ENCODE assay signal across 12 cellular contexts in genomic region chr3:156677536-156677935, GRCh38. TPM values are rescaled to one million over a fixed set of nuclear protein-coding genes. Genes with fewer than 3 reads are reported as not detected.
A peak's percentile ranks its signal among the peaks of the same experiment; 100 is the strongest.
DNase-seq lines count a peak whose midpoint lies in the region; TF ChIP-seq lines count a peak whose summit lies in the region.
"Had no signal": no experiment of that assay in that cellular context is flagged by ENCODE, and none has a peak within 500 bp of the region (broad histone marks: within the 10 kb centered on the region; RNA-seq: fewer than 3 reads in every experiment).

No MANE protein-coding gene starts in this region.

- peaks cover 63% of the 10 kb centered on the region for H4K20me1 ChIP-seq in OCI-LY7 (ENCODE audit: insufficient read depth, low read length)

- no peaks in the 10 kb centered on the region for H3K9me3 ChIP-seq in OCI-LY7 (ENCODE audit: low read length)
- H3K9me3 ChIP-seq in endocrine pancreas (ENCODE audit: control insufficient read depth, low read length): no peaks in the 10 kb centered on the region
- H3K9me3 ChIP-seq: vagina had no signal

- H3K79me2 ChIP-seq in OCI-LY7 (ENCODE audit: insufficient read depth, low read depth, low read length): peaks cover 70% of the 10 kb centered on the region

- in situ Hi-C loops in GM13976 (cut with MboI; ENCODE audit: low sequenced_read_pairs, unreplicated experiment): loop anchor here (5.0 to 10.0 kb wide), 2 partner anchors 405 to 457 kb away; no protein-coding TSS in a partner anchor

- H3K4me1 ChIP-seq in OCI-LY7 (ENCODE audit: insufficient read depth, low read length, poor library complexity, severe bottlenecking) (peaks cover 72% of the 10 kb centered on the region), endocrine pancreas (ENCODE audit: control insufficient read depth, insufficient read depth, low read length) (peaks cover 50% of the 10 kb centered on the region)

- BruUV-seq in OCI-LY7 (replicated peaks; lab: Mats Ljungman, UMichigan): no TSS peak

- CTCF ChIA-PET in OCI-LY7 (lab: Charles Lee; ENCODE audit: unreplicated experiment): no interaction called here

- H3K4me2 ChIP-seq in OCI-LY7 (ENCODE audit: low read length): peak overlapping the region; percentile 87

- no peaks in the 10 kb centered on the region for H3K27me3 Mint-ChIP-seq in T-helper 1 cell treated with Interleukin-12 subunit alpha and Interleukin-12 subunit beta and Interleukin-4 antibody, amounts not matched to agents 30 μg/mL and 1 μg/mL, for 36 hours (ENCODE audit: low read depth)
- no peaks in the 10 kb centered on the region for H3K27me3 Mint-ChIP-seq in progenitor cell of endocrine pancreas

- POLR2A ChIA-PET in OCI-LY7 (lab: Charles Lee): interaction anchor here (0.6 to 3.3 kb wide), 9 partner anchors 9 to 491 kb away, joined by 3 to 19 read pairs (median 4); partner anchors contain the start of gene SSR3

- H3K27ac ChIP-seq in OCI-LY7 (ENCODE audit: low read depth, low read length, poor library complexity, severe bottlenecking): no peak overlapping the region
- H3K27ac ChIP-seq: vagina had no signal

- no peak for DNase-seq in T-helper 1 cell
- no peak for DNase-seq in OCI-LY7 (ENCODE audit: low spot score)
- DNase-seq in progenitor cell of endocrine pancreas (ENCODE audit: low spot score, unreplicated experiment): no peak
- DNase-seq in stimulated activated CD4-positive, alpha-beta T cell treated with anti-CD3 and anti-CD28 coated beads, Interleukin-2, amount 100 ng/mL, for 24 hours: no peak
- no peak for DNase-seq in GM13976 (ENCODE audit: low spot score)
- DNase-seq in DMS114 treated with DMSO at 0.1 percent for 48 hours (lab: John Stamatoyannopoulos, UW; ENCODE audit: unreplicated experiment): no peak
- DNase-seq: ACHN; activated CD4-positive, alpha-beta T cell treated with anti-CD3 and anti-CD28 coated beads for 1 hour; NCI-H1048 had no signal

- no peak overlapping the region for H2AFZ ChIP-seq in OCI-LY7 (ENCODE audit: low read length)

- H3K9me3 Mint-ChIP-seq in T-helper 1 cell treated with Interleukin-12 subunit alpha and Interleukin-12 subunit beta and Interleukin-4 antibody, amounts not matched to agents 30 μg/mL and 1 μg/mL, for 36 hours: no peaks in the 10 kb centered on the region
- H3K9me3 Mint-ChIP-seq in progenitor cell of endocrine pancreas (ENCODE audit: low read depth): no peaks in the 10 kb centered on the region

- H3K4me3 ChIP-seq in OCI-LY7 (ENCODE audit: low read depth, low read length, poor library complexity, severe bottlenecking): no peak overlapping the region
- peak overlapping the region; percentile 95 for H3K4me3 ChIP-seq in endocrine pancreas (ENCODE audit: control insufficient read depth, insufficient read depth, low read length)

- peaks cover 62% of the 10 kb centered on the region for H3K4me1 Mint-ChIP-seq in T-helper 1 cell treated with Interleukin-12 subunit alpha and Interleukin-12 subunit beta and Interleukin-4 antibody, amounts not matched to agents 30 μg/mL and 1 μg/mL, for 36 hours (ENCODE audit: low read depth)
- H3K4me1 Mint-ChIP-seq in progenitor cell of endocrine pancreas (ENCODE audit: low read depth): peaks cover 51% of the 10 kb centered on the region

- TF ChIP-seq CTCF in OCI-LY7 (conservative IDR thresholded peaks at IDR 0.05; ENCODE audit: low read length) (no peak), progenitor cell of endocrine pancreas (IDR thresholded peaks at IDR 0.05; ENCODE audit: unreplicated experiment) (no peak), GM13976 (IDR thresholded peaks at IDR 0.05; ENCODE audit: borderline replicate concordance, control extremely low read depth, extremely low read depth, insufficient read depth, missing control alignments) (no peak)

- peak overlapping the region; percentile 94 for H3K4me3 Mint-ChIP-seq in T-helper 1 cell treated with Interleukin-12 subunit alpha and Interleukin-12 subunit beta and Interleukin-4 antibody, amounts not matched to agents 30 μg/mL and 1 μg/mL, for 36 hours
- H3K4me3 Mint-ChIP-seq in progenitor cell of endocrine pancreas (ENCODE audit: low read depth): peak overlapping the region; percentile 31

- H3K9me2 ChIP-seq in OCI-LY7 (ENCODE audit: insufficient read depth, low read length): no peaks in the 10 kb centered on the region

- peak overlapping the region; percentile 84 for H3K27ac Mint-ChIP-seq in T-helper 1 cell treated with Interleukin-12 subunit alpha and Interleukin-12 subunit beta and Interleukin-4 antibody, amounts not matched to agents 30 μg/mL and 1 μg/mL, for 36 hours
- peak overlapping the region; percentile 73 for H3K27ac Mint-ChIP-seq in progenitor cell of endocrine pancreas

- peaks cover 50% of the 10 kb centered on the region for H3K36me3 Mint-ChIP-seq in T-helper 1 cell treated with Interleukin-12 subunit alpha and Interleukin-12 subunit beta and Interleukin-4 antibody, amounts not matched to agents 30 μg/mL and 1 μg/mL, for 36 hours (ENCODE audit: low read depth)
- H3K36me3 Mint-ChIP-seq in progenitor cell of endocrine pancreas (ENCODE audit: insufficient read depth): peaks cover 22% of the 10 kb centered on the region

- no peak overlapping the region for H3K9ac ChIP-seq in endocrine pancreas (ENCODE audit: control insufficient read depth, insufficient read depth, low read length)

- H3K36me3 ChIP-seq in OCI-LY7 (ENCODE audit: insufficient read depth, low read length) (peaks cover 52% of the 10 kb centered on the region), endocrine pancreas (ENCODE audit: control insufficient read depth, insufficient read depth, low read length) (peaks cover 5% of the 10 kb centered on the region)

- no peaks in the 10 kb centered on the region for H3K27me3 ChIP-seq in endocrine pancreas (ENCODE audit: control insufficient read depth, insufficient read depth, low read length)
- H3K27me3 ChIP-seq: vagina had no signal

- intact Hi-C loops in OCI-LY7 (cut with micrococcal nuclease; ENCODE audit: unreplicated experiment): loop anchor here (10.0 kb wide), 1 partner anchor 823 kb away; the partner anchor contains the start of gene SLC33A1

RNA-seq across cellular contexts. Expression of gene TIPARP, which starts 3.1 kb away (rescaled TPM):
- 9.7 and 10.0 TPM in 2 replicates for total RNA-seq in OCI-LY7 (2014; rRNA removed; shearing (Covaris generic))
- total RNA-seq in OCI-LY7 (2022) (13.4 and 14.8 TPM in 2 replicates), progenitor cell of endocrine pancreas (32.1 and 38.6 TPM in 2 replicates)
